Comparison of ENCODE assay signal across 8 cellular contexts in the genomic region with DNA sequence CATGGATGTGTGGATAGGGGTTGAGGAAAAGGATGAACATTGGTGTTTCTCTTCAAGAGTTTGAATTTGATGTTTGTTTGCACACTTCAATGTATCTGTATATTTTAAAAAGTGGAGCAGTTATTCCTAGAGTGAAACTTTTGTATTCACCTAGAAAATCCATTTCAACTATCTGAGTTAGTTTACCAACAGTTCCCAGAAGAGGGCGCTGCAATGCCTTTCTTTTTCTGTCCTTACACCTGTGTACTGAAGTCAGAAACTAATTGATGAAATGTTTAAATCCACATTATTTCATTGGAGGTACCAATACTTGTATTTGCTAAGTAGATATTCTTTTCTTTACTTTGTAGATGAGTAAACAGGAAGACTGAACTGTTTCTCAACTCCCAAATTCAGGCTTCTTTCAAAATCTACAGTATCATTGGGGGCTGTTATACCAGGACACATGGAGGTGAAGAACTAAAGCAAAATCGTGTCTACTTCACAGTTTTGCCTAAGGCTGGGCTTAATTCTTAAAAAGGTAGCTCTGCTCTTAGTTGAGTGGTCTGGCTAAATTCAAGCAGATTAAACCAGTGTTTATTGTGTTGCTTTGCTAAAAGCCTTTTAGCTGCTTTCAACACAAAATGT. TPM values are rescaled to one million over a fixed set of nuclear protein-coding genes. Genes with fewer than 3 reads are reported as not detected.
DNase-seq lines count a peak whose midpoint lies in the region; ATAC-seq, FAIRE-seq and TF ChIP-seq lines count a peak whose summit lies in the region.

No MANE protein-coding gene starts in this region.

- CTCF ChIA-PET in Panc1 (lab: Charles Lee), result interaction anchor here (1.2 kb wide), 1 partner anchor 74 kb away, joined by 4 read pairs; no protein-coding TSS in a partner anchor

- no TSS peak for BruUV-seq in Panc1 (replicated peaks; lab: Mats Ljungman, UMichigan)

- ATAC-seq in Panc1 (no peak), HG02885 (IDR thresholded peaks at IDR 0.05; ENCODE audit: poor library complexity, unreplicated experiment) (no peak)

- FAIRE-seq in D721Med (lab: Jason Lieb, UNC), result no peak

- H3K4me1 ChIP-seq in Panc1 (ENCODE audit: control insufficient read depth, insufficient read depth, low read length), result no peaks in the 10 kb centered on the region

- no peak overlapping the region for H3K4me3 Mint-ChIP-seq in HFFc6

- TF ChIP-seq CTCF in D721Med (IDR thresholded peaks at IDR 0.05; ENCODE audit: insufficient read depth, missing control alignments) (peak; percentile 72), HFFc6 (IDR thresholded peaks at IDR 0.05) (peak; percentile 95), Panc1 (IDR thresholded peaks at IDR 0.05) (peak; percentile 60; the same call in 1 of the 2 replicates)

- no peaks in the 10 kb centered on the region for H3K36me3 ChIP-seq in Panc1 (ENCODE audit: control insufficient read depth, insufficient read depth, low read length)

- in situ Hi-C loops in Panc1 (cut with HindIII; ENCODE audit: low pct_unique_long_range_greater_than_20kb, low sequenced_read_pairs), result no loop called here

- H3K27me3 Mint-ChIP-seq in HFFc6 (ENCODE audit: insufficient read depth), result peaks cover 2% of the 10 kb centered on the region

- no peak overlapping the region for H3K4me3 ChIP-seq in Panc1 (ENCODE audit: low read depth in 2 of 2, low read length in 2 of 2)

- no peak for DNase-seq in D721Med (ENCODE audit: insufficient read length, low spot score)
- peak; percentile 30 for DNase-seq in HFFc6
- no peak for DNase-seq in Panc1 (ENCODE audit: low read depth, low spot score)
- DNase-seq in activated T-helper 1 cell treated with anti-CD3 and anti-CD28 coated beads, Interleukin-2, amount 50 U/mL, for 16 hours (ENCODE audit: low read depth in 1 of 2, low spot score in 1 of 2), result peak; percentile 47 to 63
- DNase-seq in germinal center (ENCODE audit: low spot score), result peak; percentile 52
- DNase-seq in stimulated activated CD4-positive, alpha-beta T cell treated with anti-CD3 and anti-CD28 coated beads, Interleukin-12 subunit alpha, Interleukin-12 subunit beta, amount 100 ng/mL, for 24 hours (ENCODE audit: low read depth in 2 of 2), result peak; percentile 62 to 73
- DNase-seq in COR-L47 (lab: John Stamatoyannopoulos, UW), result no peak

- no peaks in the 10 kb centered on the region for H3K9me3 Mint-ChIP-seq in HFFc6

- no peaks in the 10 kb centered on the region for H3K36me3 Mint-ChIP-seq in HFFc6 (ENCODE audit: low read depth)

- intact Hi-C loops in Panc1 (cut with micrococcal nuclease; ENCODE audit: unreplicated experiment), result loop anchor here (1.0 kb wide), 1 partner anchor 74 kb away; no protein-coding TSS in a partner anchor

- POLR2A ChIA-PET in Panc1 (lab: Charles Lee), result no interaction called here

- H3K27ac ChIP-seq in Panc1 (ENCODE audit: low read length), result no peak overlapping the region

- no peaks in the 10 kb centered on the region for H3K9me3 ChIP-seq in Panc1 (ENCODE audit: control insufficient read depth, insufficient read depth, low read depth, low read length)

- H3K27me3 ChIP-seq in Panc1 (ENCODE audit: control insufficient read depth, insufficient read depth, low read length), result no peaks in the 10 kb centered on the region

- H3K4me1 Mint-ChIP-seq in HFFc6 (ENCODE audit: low read depth), result no peaks in the 10 kb centered on the region

- no peak overlapping the region for H3K27ac Mint-ChIP-seq in HFFc6

RNA-seq across cellular contexts. Expression of a gene that starts 26.6 kb away (rescaled TPM):
- not detected for total RNA-seq in HFFc6 (2021; fragmentation: NEBNext Ultra II Directional; extraction: Animal tissue kit (Norgen Biotek cat#: 25700))
- not detected for total RNA-seq in Panc1 (2021; ENCODE audit: unreplicated experiment)
- polyA plus RNA-seq in Panc1 (2012; ENCODE audit: insufficient read length), result not detected

RNA-seq across cellular contexts. Expression of a gene that starts 35.2 kb away (rescaled TPM):
- 1 to 10 TPM; 1.1 to 1.9 (median 1.5) TPM for total RNA-seq in HFFc6 (2021; fragmentation: NEBNext Ultra II Directional; extraction: Animal tissue kit (Norgen Biotek cat#: 25700))
- 2.3 TPM for total RNA-seq in Panc1 (2021; ENCODE audit: unreplicated experiment)
- 0.67 TPM for polyA plus RNA-seq in Panc1 (2012; ENCODE audit: insufficient read length)

Comparison
In these comparisons a context has a peak if more than half of its experiments do, and no peak if none do; other contexts are left out.
1. DNase-seq: peak in HFFc6 (single experiment), activated T-helper 1 cell treated with anti-CD3 and anti-CD28 coated beads, Interleukin-2, amount 50 U/mL, for 16 hours (2 of 2), germinal center (single experiment) and stimulated activated CD4-positive, alpha-beta T cell treated with anti-CD3 and anti-CD28 coated beads, Interleukin-12 subunit alpha, Interleukin-12 subunit beta, amount 100 ng/mL, for 24 hours (2 of 2); none in D721Med (single experiment), Panc1 (single experiment) and COR-L47 (single experiment).
2. Peak in every context shown above with its lines, with median percentiles within 50 percentile points of each other: CTCF ChIP-seq.